In the genomic region with DNA sequence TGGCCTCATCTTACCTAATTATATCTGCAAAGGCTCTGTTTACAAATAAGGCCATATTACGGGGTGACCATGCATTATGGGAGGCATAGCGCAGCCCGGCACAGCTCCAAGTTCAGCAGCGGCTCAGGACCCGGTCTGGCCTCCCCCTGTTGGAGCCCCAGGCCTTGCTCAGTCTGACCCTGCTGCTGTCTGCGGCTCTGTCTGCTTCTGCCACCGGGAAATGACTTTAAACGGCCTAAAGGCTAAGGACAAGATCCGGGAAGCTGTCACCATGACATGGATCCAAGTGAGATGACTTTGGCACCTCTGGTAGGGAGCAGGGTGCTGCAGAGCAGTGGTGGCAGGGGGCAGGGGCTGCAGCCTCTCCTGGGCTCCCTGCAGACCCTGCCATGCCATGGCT, we compare ENCODE assay signal across 11 cellular contexts.
DNase-seq lines count a peak whose midpoint lies in the region; TF ChIP-seq lines count a peak whose summit lies in the region.
"Had no signal": no experiment of that assay in that cellular context is flagged by ENCODE, and none has a peak within 500 bp of the region (broad histone marks: within the 10 kb centered on the region; RNA-seq: fewer than 3 reads in every experiment).

No MANE protein-coding gene starts in this region.

- H3K4me1 ChIP-seq in breast epithelium (no peaks in the 10 kb centered on the region), mammary epithelial cell (ENCODE audit: insufficient read depth, low read length) (peaks cover 6% of the 10 kb centered on the region), thyroid gland (peaks cover 32 to 54% of the 10 kb centered on the region in 2 donors)

- intact Hi-C loops in breast epithelium (cut with DNase I; ENCODE audit: low total_unique reads), result no loop called here
- intact Hi-C loops in mammary epithelial cell (cut with micrococcal nuclease), result no loop called here
- intact Hi-C loops in thyroid gland (cut with DNase I), result no loop called here

- H3K9ac ChIP-seq in mammary epithelial cell (ENCODE audit: insufficient read depth, low read length), result no peak overlapping the region

- CTCF ChIA-PET in mammary epithelial cell (lab: Charles Lee; ENCODE audit: low non-redundant PET), result no interaction called here

- no TSS peak for BruUV-seq in mammary epithelial cell (replicated peaks; lab: Mats Ljungman, UMichigan)

- no peaks in the 10 kb centered on the region for H3K79me2 ChIP-seq in mammary epithelial cell (ENCODE audit: insufficient read depth, low read length)

- H3K4me2 ChIP-seq in mammary epithelial cell (ENCODE audit: insufficient read depth, low read depth, low read length), result no peak overlapping the region

- no peak for DNase-seq in breast epithelium (ENCODE audit: low spot score in 2 of 2)
- DNase-seq in mammary epithelial cell, result no peak
- no peak for DNase-seq in WERI-Rb-1
- DNase-seq in mesothelial cell of epicardium (ENCODE audit: low spot score in 2 of 2, unreplicated experiment in 2 of 2), result no peak
- DNase-seq in thyroid gland, result no peak
- no peak for DNase-seq in NCI-H146 (lab: John Stamatoyannopoulos, UW)
- no peak for DNase-seq in DMS79 (lab: John Stamatoyannopoulos, UW)
- DNase-seq in ACHN, result no peak
- DNase-seq: GDM1, KG1, NCI-H2171 had no signal

- H3K27ac Mint-ChIP-seq in mesothelial cell of epicardium, result peak overlapping the region; percentile 67

- H3K9me3 Mint-ChIP-seq in mesothelial cell of epicardium, result no peaks in the 10 kb centered on the region

- WGBS in mammary epithelial cell (ENCODE audit: low coverage, missing lambda C conversion rate), result 93% methylated on average over 9 of the region's 9 CpGs
- 76 to 86% methylated on average over 8 to 9 of the region's 9 CpGs for WGBS in thyroid gland, 2 donors

- no peaks in the 10 kb centered on the region for H3K36me3 ChIP-seq in breast epithelium
- H3K36me3 ChIP-seq in mammary epithelial cell (ENCODE audit: insufficient read depth, low read length), result no peaks in the 10 kb centered on the region
- H3K36me3 ChIP-seq in WERI-Rb-1, result peaks cover 4% of the 10 kb centered on the region; the same call in 1 of the 2 replicates
- H3K36me3 ChIP-seq in thyroid gland, result no peaks in the 10 kb centered on the region

- H3K4me1 Mint-ChIP-seq in mesothelial cell of epicardium, result peaks cover 53% of the 10 kb centered on the region

- H4K20me1 ChIP-seq in mammary epithelial cell (ENCODE audit: insufficient read depth, low read length), result no peaks in the 10 kb centered on the region

- TF ChIP-seq POLR2A in breast epithelium (IDR thresholded peaks at IDR 0.05) (no peak), thyroid gland (IDR thresholded peaks at IDR 0.05) (no peak)

- H2AFZ ChIP-seq in mammary epithelial cell (ENCODE audit: low read depth, low read length), result no peak overlapping the region

- no peak overlapping the region for H3K4me3 Mint-ChIP-seq in mesothelial cell of epicardium

- H3K4me3 ChIP-seq in breast epithelium (no peak overlapping the region), mammary epithelial cell (replicated peaks in 1 of 3; ENCODE audit: insufficient read depth in 1 of 3, low read depth in 2 of 3, low read length in 3 of 3) (no peak overlapping the region), WERI-Rb-1 (ENCODE audit: low read depth, low read length) (no peak overlapping the region), thyroid gland (replicated peaks in 1 of 3) (no peak overlapping the region)

- no peak for TF ChIP-seq CTCF in breast epithelium (IDR thresholded peaks at IDR 0.05)
- no peak for TF ChIP-seq CTCF in mammary epithelial cell (conservative IDR thresholded peaks at IDR 0.05 in 1 of 2, IDR thresholded peaks at IDR 0.05 in 1 of 2; ENCODE audit: extremely low read depth in 1 of 2, insufficient read depth in 1 of 2, low read depth in 1 of 2, low read length in 2 of 2)
- TF ChIP-seq CTCF in WERI-Rb-1 (IDR thresholded peaks at IDR 0.05; ENCODE audit: low read depth, low read length), result no peak
- no peak for TF ChIP-seq CTCF in mesothelial cell of epicardium (IDR thresholded peaks at IDR 0.05; ENCODE audit: unreplicated experiment)
- TF ChIP-seq CTCF in thyroid gland (IDR thresholded peaks at IDR 0.05), result no peak

- H3K9me3 ChIP-seq in breast epithelium, result no peaks in the 10 kb centered on the region
- no peaks in the 10 kb centered on the region for H3K9me3 ChIP-seq in mammary epithelial cell (replicated peaks; ENCODE audit: insufficient read depth, low read length)
- H3K9me3 ChIP-seq in WERI-Rb-1 (ENCODE audit: severe bottlenecking), result no peaks in the 10 kb centered on the region
- no peaks in the 10 kb centered on the region for H3K9me3 ChIP-seq in thyroid gland

- dilution Hi-C loops in mammary epithelial cell (cut with HindIII; ENCODE audit: low sequenced_read_pairs), result loop anchor here (5.0 kb wide), 1 partner anchor 35 kb away; no protein-coding TSS in a partner anchor

- no peaks in the 10 kb centered on the region for H3K27me3 Mint-ChIP-seq in mesothelial cell of epicardium (ENCODE audit: low read depth)

- H3K27me3 ChIP-seq in breast epithelium (no peaks in the 10 kb centered on the region), mammary epithelial cell (ENCODE audit: insufficient read depth, low read length) (peaks cover 2% of the 10 kb centered on the region), WERI-Rb-1 (ENCODE audit: insufficient read depth, low read depth, severe bottlenecking) (no peaks in the 10 kb centered on the region), thyroid gland (no peaks in the 10 kb centered on the region)

- H3K36me3 Mint-ChIP-seq in mesothelial cell of epicardium, result no peaks in the 10 kb centered on the region

- in situ Hi-C loops in mammary epithelial cell (cut with MboI; ENCODE audit: low sequenced_read_pairs in 2 of 2) (no loop called here), ACHN (cut with HindIII; ENCODE audit: low pct_ligation_motif_present, low pct_unique_long_range_greater_than_20kb, low sequenced_read_pairs) (no loop called here)

- H3K27ac ChIP-seq in breast epithelium (peak overlapping the region; percentile 69 to 74), mammary epithelial cell (ENCODE audit: insufficient read depth, low read depth, low read length) (no peak overlapping the region), WERI-Rb-1 (peak overlapping the region; percentile 42), thyroid gland (peak overlapping the region; percentile 34 to 67 (median 47))
